Comparison of ENCODE assay signal across 29 cellular contexts in genomic region chr1:60696512-60696911, GRCh38.
"Had no signal": no experiment of that assay in that cellular context is flagged by ENCODE, and none has a peak within 500 bp of the region (broad histone marks: within the 10 kb centered on the region; RNA-seq: fewer than 3 reads in every experiment).

No MANE protein-coding gene starts in this region.

- H3K4me3 ChIP-seq: lung, neural progenitor cell, skin epidermis, stomach, testis, thyroid gland, transverse colon, upper lobe of left lung, vagina had no signal

- H3K4me1 ChIP-seq: parathyroid adenoma, testis, thyroid gland, transverse colon, upper lobe of left lung, vagina had no signal

- H3K27ac Mint-ChIP-seq: mesothelial cell of epicardium; natural killer cell; nephron progenitor cell; neural progenitor cell; stimulated activated naive B cell treated with anti-CD40 and anti-IgM and Interleukin-4, amounts not matched to agents 10 μg/mL and 1 μg/mL and 100 μg/mL, for 72 hours had no signal

- ATAC-seq: left lobe of liver; natural killer cell; sciatic nerve; stimulated activated naive B cell treated with anti-CD40 and anti-IgM and Interleukin-4, amounts not matched to agents 10 μg/mL and 1 μg/mL and 100 μg/mL, for 72 hours; stimulated activated naive CD8-positive, alpha-beta T cell treated with anti-CD3 and anti-CD28 coated beads, Interleukin-15, Interleukin-2, amounts not matched to agents 100 U/mL and 50 U/mL, for 24 hours had no signal

- H3K4me1 Mint-ChIP-seq: naive B cell; natural killer cell; nephron progenitor cell; stimulated activated naive B cell treated with anti-CD40 and anti-IgM and Interleukin-4, amounts not matched to agents 10 μg/mL and 1 μg/mL and 100 μg/mL, for 72 hours had no signal

- H3K27me3 ChIP-seq: neural progenitor cell, neutrophil, stomach, testis, thyroid gland, transverse colon, upper lobe of left lung, vagina had no signal

- H3K9me3 ChIP-seq: neutrophil, testis, thyroid gland, transverse colon, upper lobe of left lung, vagina had no signal

- H3K27ac ChIP-seq: neural progenitor cell, neutrophil, parathyroid adenoma, skin epidermis, stomach, testis, thyroid gland, transverse colon, upper lobe of left lung, vagina had no signal

- H3K4me3 Mint-ChIP-seq: mesothelial cell of epicardium; naive B cell; natural killer cell; nephron progenitor cell; neural progenitor cell; stimulated activated naive B cell treated with anti-CD40 and anti-IgM and Interleukin-4, amounts not matched to agents 10 μg/mL and 1 μg/mL and 100 μg/mL, for 72 hours had no signal

- DNase-seq: hippocampal formation; kidney glomerular epithelial cell; left cardiac atrium; mesendoderm; naive B cell; natural killer cell; nephron progenitor cell; occipital lobe; right cardiac atrium; stimulated activated CD4-positive, alpha-beta T cell treated with anti-CD3 and anti-CD28 coated beads, Interleukin-12 subunit alpha, Interleukin-12 subunit beta, amount 100 ng/mL, for 4 hours; stimulated activated CD4-positive, alpha-beta T cell treated with anti-CD3 and anti-CD28 coated beads, Interleukin-15, amount 100 ng/mL, for 24 hours; stimulated activated CD4-positive, alpha-beta T cell treated with anti-CD3 and anti-CD28 coated beads, Interleukin-2, amount 100 ng/mL, for 24 hours; stimulated activated CD4-positive, alpha-beta T cell treated with anti-CD3 and anti-CD28 coated beads, Interleukin-4, amount 100 ng/mL, for 1 hour; stimulated activated naive B cell treated with anti-CD40 and anti-IgM and Interleukin-4, amounts not matched to agents 10 μg/mL and 1 μg/mL and 100 μg/mL, for 72 hours; stimulated activated naive CD8-positive, alpha-beta T cell treated with anti-CD3 and anti-CD28 coated beads, Interleukin-15, Interleukin-2, amounts not matched to agents 100 U/mL and 50 U/mL, for 24 hours; stomach; testis; thyroid gland; transverse colon; upper lobe of left lung had no signal

- H3K36me3 ChIP-seq: neural progenitor cell, neutrophil, stomach, thyroid gland, transverse colon, upper lobe of left lung, vagina had no signal

- H3K36me3 Mint-ChIP-seq: mesothelial cell of epicardium; naive B cell; natural killer cell; neural progenitor cell; stimulated activated naive B cell treated with anti-CD40 and anti-IgM and Interleukin-4, amounts not matched to agents 10 μg/mL and 1 μg/mL and 100 μg/mL, for 72 hours had no signal
